ENCODE assay signal across 13 cellular contexts in the genomic region with DNA sequence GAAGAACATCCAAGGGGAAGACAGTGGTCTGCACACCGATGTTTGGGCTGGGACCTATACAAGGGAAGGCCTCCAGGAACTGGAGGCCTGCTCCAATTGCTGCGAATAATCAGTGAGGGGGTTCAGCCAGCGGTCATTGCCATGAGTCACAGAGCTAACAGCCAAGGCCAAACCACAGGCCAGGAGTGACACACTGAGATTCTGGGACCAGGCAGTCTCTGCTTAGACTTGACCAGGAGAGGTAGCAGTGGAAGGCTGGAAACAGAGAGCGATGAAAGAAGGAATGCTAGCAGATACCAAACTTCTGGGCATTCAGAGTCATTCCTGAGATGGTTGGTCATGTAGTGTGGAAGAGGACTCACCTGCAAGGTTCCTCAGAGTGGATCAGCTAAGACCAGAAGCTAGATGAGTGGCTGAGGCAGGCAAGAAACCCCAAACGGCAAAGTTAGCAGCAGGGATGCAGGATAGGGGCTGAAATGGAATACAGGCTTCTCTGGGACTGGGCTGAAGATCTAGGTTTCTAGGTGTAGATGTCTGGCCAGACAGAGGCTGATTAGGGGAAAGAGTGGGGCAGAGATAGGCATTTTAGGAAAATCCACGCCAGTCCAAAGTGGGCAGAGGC. TPM values are rescaled to one million over a fixed set of nuclear protein-coding genes. Genes with fewer than 3 reads are reported as not detected.
DNase-seq lines count a peak whose midpoint lies in the region; ATAC-seq and TF ChIP-seq lines count a peak whose summit lies in the region.
"Had no signal": no experiment of that assay in that cellular context is flagged by ENCODE, and none has a peak within 500 bp of the region (broad histone marks: within the 10 kb centered on the region; RNA-seq: fewer than 3 reads in every experiment).

No MANE protein-coding gene starts in this region.

- H3K9me2 ChIP-seq in SK-N-SH: no peaks in the 10 kb centered on the region

- no peak for ATAC-seq in HG03045 (IDR thresholded peaks at IDR 0.05; ENCODE audit: unreplicated experiment)
- ATAC-seq: foreskin keratinocyte had no signal

- POLR2A ChIA-PET in SK-N-SH (lab: Yijun Ruan, JAX): no interaction called here

- H3K27ac ChIP-seq in SK-N-SH (ENCODE audit: low read depth in 2 of 2, low read length in 1 of 2) (no peak overlapping the region), sigmoid colon (no peak overlapping the region)
- H3K27ac ChIP-seq: foreskin keratinocyte had no signal

- 3% methylated on average over 6 of the region's 6 CpGs for WGBS in SK-N-SH (ENCODE audit: low lambda C conversion rate)
- WGBS in sigmoid colon, 2 donors: 76 to 79% methylated on average over 6 of the region's 6 CpGs

- no peak overlapping the region for H2AFZ ChIP-seq in SK-N-SH (ENCODE audit: low read depth)

- TF ChIP-seq CTCF in SK-N-SH (IDR thresholded peaks at IDR 0.05) (no peak), fibroblast of pulmonary artery (IDR thresholded peaks at IDR 0.05; ENCODE audit: low read length, missing control alignments) (no peak), sigmoid colon (IDR thresholded peaks at IDR 0.05) (no peak)

- intact Hi-C loops in sigmoid colon (cut with DNase I): no loop called here

- CTCF ChIA-PET in SK-N-SH (lab: Yijun Ruan, JAX): no interaction called here

- no peak for TF ChIP-seq RAD21 in SK-N-SH (IDR thresholded peaks at IDR 0.05; ENCODE audit: low read length)

- DNase-seq in EL (peak; percentile 82), SK-N-SH (no peak), fibroblast of pulmonary artery (ENCODE audit: low read depth) (peak; percentile 80), sigmoid colon (peak; percentile 79), GM19240 (ENCODE audit: insufficient read length, low spot score) (no peak), DMS153 (lab: John Stamatoyannopoulos, UW) (no peak)
- DNase-seq in stimulated activated CD4-positive, alpha-beta T cell treated with anti-CD3 and anti-CD28 coated beads, Interleukin-2, amount 100 ng/mL, for 48 hours: no peak
- DNase-seq: activated CD4-positive, alpha-beta T cell treated with anti-CD3 and anti-CD28 coated beads, Interleukin-2, amount 50 U/mL, for 4 hours; foreskin keratinocyte; H9; NCI-H2171 treated with DMSO at 0.1 percent for 48 hours; substantia nigra had no signal

- no peak overlapping the region for H3K9ac ChIP-seq in SK-N-SH

- no peak for TF ChIP-seq POLR2A in sigmoid colon (IDR thresholded peaks at IDR 0.05)

- H3K27me3 ChIP-seq in SK-N-SH (ENCODE audit: insufficient read depth): peaks cover 13% of the 10 kb centered on the region
- H3K27me3 ChIP-seq in sigmoid colon: no peaks in the 10 kb centered on the region
- H3K27me3 ChIP-seq: foreskin keratinocyte had no signal

- H3K4me1 ChIP-seq in SK-N-SH (ENCODE audit: control insufficient read depth in 1 of 2, insufficient read depth in 2 of 2, low read depth in 1 of 2, low read length in 1 of 2) (no peaks in the 10 kb centered on the region), sigmoid colon (no peaks in the 10 kb centered on the region)
- H3K4me1 ChIP-seq: foreskin keratinocyte had no signal

- no peaks in the 10 kb centered on the region for H3K79me2 ChIP-seq in SK-N-SH (ENCODE audit: insufficient read depth)

- H3K9me3 ChIP-seq in SK-N-SH: no peaks in the 10 kb centered on the region
- no peaks in the 10 kb centered on the region for H3K9me3 ChIP-seq in sigmoid colon

- TF ChIP-seq EP300 in SK-N-SH (IDR thresholded peaks at IDR 0.05; ENCODE audit: borderline replicate concordance in 1 of 2, low read depth in 1 of 2, low read length in 1 of 2) (no peak), sigmoid colon (IDR thresholded peaks at IDR 0.05) (no peak)

- no peaks in the 10 kb centered on the region for H4K20me1 ChIP-seq in SK-N-SH (ENCODE audit: insufficient read depth)

- H3F3A ChIP-seq in SK-N-SH (replicated peaks; ENCODE audit: insufficient read depth): peaks cover 3% of the 10 kb centered on the region

- no peak overlapping the region for H3K4me3 ChIP-seq in SK-N-SH (ENCODE audit: low read depth in 2 of 2, low read length in 1 of 2)
- H3K4me3 ChIP-seq in fibroblast of pulmonary artery (replicated peaks; ENCODE audit: low read depth, low read length): no peak overlapping the region
- no peak overlapping the region for H3K4me3 ChIP-seq in sigmoid colon

- H3K36me3 ChIP-seq in SK-N-SH (replicated peaks in 1 of 2; ENCODE audit: control insufficient read depth in 1 of 2, insufficient read depth in 2 of 2, low read length in 1 of 2) (no peaks in the 10 kb centered on the region), sigmoid colon (no peaks in the 10 kb centered on the region)

- peak overlapping the region; percentile 47; the same call in 1 of the 2 replicates for H3K4me2 ChIP-seq in SK-N-SH

TF ChIP-seq in SK-N-SH, 30 proteins besides CTCF, POLR2A, EP300 and RAD21:
- TF ChIP-seq NFIC (IDR thresholded peaks at IDR 0.05; ENCODE audit: borderline replicate concordance) (peak; percentile 96), JUND (IDR thresholded peaks at IDR 0.05) (peak; percentile 61), TCF12 (IDR thresholded peaks at IDR 0.05) (peak; percentile 74), FOSL2 (IDR thresholded peaks at IDR 0.05; ENCODE audit: borderline replicate concordance, low read depth) (peak; percentile 75; the same call in 1 of the 2 replicates), RXRA (IDR thresholded peaks at IDR 0.05; ENCODE audit: borderline replicate concordance, low read depth) (peak; percentile 98), TEAD4 (IDR thresholded peaks at IDR 0.05; ENCODE audit: borderline replicate concordance, insufficient read depth) (peak; percentile 39; the same call in 1 of the 2 replicates)
- TF ChIP-seq, protein P1, sequence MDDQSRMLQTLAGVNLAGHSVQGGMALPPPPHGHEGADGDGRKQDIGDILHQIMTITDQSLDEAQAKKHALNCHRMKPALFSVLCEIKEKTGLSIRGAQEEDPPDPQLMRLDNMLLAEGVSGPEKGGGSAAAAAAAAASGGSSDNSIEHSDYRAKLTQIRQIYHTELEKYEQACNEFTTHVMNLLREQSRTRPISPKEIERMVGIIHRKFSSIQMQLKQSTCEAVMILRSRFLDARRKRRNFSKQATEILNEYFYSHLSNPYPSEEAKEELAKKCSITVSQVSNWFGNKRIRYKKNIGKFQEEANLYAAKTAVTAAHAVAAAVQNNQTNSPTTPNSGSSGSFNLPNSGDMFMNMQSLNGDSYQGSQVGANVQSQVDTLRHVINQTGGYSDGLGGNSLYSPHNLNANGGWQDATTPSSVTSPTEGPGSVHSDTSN (IDR thresholded peaks at IDR 0.05): peak; percentile 49
- TF ChIP-seq, protein P2, sequence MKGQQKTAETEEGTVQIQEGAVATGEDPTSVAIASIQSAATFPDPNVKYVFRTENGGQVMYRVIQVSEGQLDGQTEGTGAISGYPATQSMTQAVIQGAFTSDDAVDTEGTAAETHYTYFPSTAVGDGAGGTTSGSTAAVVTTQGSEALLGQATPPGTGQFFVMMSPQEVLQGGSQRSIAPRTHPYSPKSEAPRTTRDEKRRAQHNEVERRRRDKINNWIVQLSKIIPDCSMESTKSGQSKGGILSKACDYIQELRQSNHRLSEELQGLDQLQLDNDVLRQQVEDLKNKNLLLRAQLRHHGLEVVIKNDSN (IDR thresholded peaks at IDR 0.05; ENCODE audit: borderline replicate concordance, low read depth): no peak
- TF ChIP-seq, protein P3, sequence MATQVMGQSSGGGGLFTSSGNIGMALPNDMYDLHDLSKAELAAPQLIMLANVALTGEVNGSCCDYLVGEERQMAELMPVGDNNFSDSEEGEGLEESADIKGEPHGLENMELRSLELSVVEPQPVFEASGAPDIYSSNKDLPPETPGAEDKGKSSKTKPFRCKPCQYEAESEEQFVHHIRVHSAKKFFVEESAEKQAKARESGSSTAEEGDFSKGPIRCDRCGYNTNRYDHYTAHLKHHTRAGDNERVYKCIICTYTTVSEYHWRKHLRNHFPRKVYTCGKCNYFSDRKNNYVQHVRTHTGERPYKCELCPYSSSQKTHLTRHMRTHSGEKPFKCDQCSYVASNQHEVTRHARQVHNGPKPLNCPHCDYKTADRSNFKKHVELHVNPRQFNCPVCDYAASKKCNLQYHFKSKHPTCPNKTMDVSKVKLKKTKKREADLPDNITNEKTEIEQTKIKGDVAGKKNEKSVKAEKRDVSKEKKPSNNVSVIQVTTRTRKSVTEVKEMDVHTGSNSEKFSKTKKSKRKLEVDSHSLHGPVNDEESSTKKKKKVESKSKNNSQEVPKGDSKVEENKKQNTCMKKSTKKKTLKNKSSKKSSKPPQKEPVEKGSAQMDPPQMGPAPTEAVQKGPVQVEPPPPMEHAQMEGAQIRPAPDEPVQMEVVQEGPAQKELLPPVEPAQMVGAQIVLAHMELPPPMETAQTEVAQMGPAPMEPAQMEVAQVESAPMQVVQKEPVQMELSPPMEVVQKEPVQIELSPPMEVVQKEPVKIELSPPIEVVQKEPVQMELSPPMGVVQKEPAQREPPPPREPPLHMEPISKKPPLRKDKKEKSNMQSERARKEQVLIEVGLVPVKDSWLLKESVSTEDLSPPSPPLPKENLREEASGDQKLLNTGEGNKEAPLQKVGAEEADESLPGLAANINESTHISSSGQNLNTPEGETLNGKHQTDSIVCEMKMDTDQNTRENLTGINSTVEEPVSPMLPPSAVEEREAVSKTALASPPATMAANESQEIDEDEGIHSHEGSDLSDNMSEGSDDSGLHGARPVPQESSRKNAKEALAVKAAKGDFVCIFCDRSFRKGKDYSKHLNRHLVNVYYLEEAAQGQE (IDR thresholded peaks at IDR 0.05; ENCODE audit: low read depth, low read length): no peak

RNA-seq across cellular contexts. Expression of a gene that starts 54.7 kb away (rescaled TPM):
- polyA plus RNA-seq in SK-N-SH (2012; rRNA removed) (not detected in 2 replicates), sigmoid colon (under 1 TPM in 1 of 3 donors, not detected in 2; under 0.01 TPM)
- polyA plus RNA-seq in SK-N-SH (2012; cell fraction: cytosol; rRNA removed): not detected in 2 replicates
- not detected in 2 replicates for polyA plus RNA-seq in SK-N-SH (2012; cell fraction: nucleus; rRNA removed)
- not detected for total RNA-seq in sigmoid colon
- total RNA-seq: foreskin keratinocyte, H9 had no signal
- polyA plus RNA-seq: foreskin keratinocyte had no signal

Comparison
In these comparisons a context has a peak if more than half of its experiments do, and no peak if none do; other contexts are left out.
1. DNase-seq: peak in EL (single experiment), fibroblast of pulmonary artery (single experiment) and sigmoid colon (single experiment); none in SK-N-SH (single experiment), stimulated activated CD4-positive, alpha-beta T cell treated with anti-CD3 and anti-CD28 coated beads, Interleukin-2, amount 100 ng/mL, for 48 hours (0 of 2), GM19240 (single experiment) and DMS153 (single experiment).